ENCODE assay signal across 8 cellular contexts in genomic region chr6:133241901-133242760, GRCh38. TPM values are rescaled to one million over a fixed set of nuclear protein-coding genes. Genes with fewer than 3 reads are reported as not detected.
A peak's percentile ranks its signal among the peaks of the same experiment; 100 is the strongest.
DNase-seq lines count a peak whose midpoint lies in the region; ATAC-seq and TF ChIP-seq lines count a peak whose summit lies in the region.

No MANE protein-coding gene starts in this region.

- peak; percentile 46 for DNase-seq in DMS 273 treated with DMSO at 0.1 percent for 48 hours (lab: John Stamatoyannopoulos, UW)
- peak; percentile 57 for DNase-seq in NCI-H748 (lab: John Stamatoyannopoulos, UW; ENCODE audit: unreplicated experiment)
- DNase-seq in fibroblast of villous mesenchyme (ENCODE audit: low read depth), result peak; percentile 9
- DNase-seq in ovary, result peak in 2 of 5 donors; percentile 15 to 35
- no peak for DNase-seq in superior temporal gyrus (ENCODE audit: extremely low spot score)

- no peak overlapping the region for H3K27ac ChIP-seq in ovary

- ATAC-seq in GM18511 (IDR thresholded peaks at IDR 0.05; ENCODE audit: unreplicated experiment) (no peak), HG02884 (IDR thresholded peaks at IDR 0.05; ENCODE audit: unreplicated experiment) (no peak), esophagus mucosa (no peak)

- intact Hi-C loops in ovary (cut with DNase I), result no loop called here

- H3K36me3 ChIP-seq in ovary, result no peaks in the 10 kb centered on the region

- no peak for TF ChIP-seq EP300 in ovary (IDR thresholded peaks at IDR 0.05)

- no peaks in the 10 kb centered on the region for H3K9me3 ChIP-seq in ovary

- TF ChIP-seq POLR2A in ovary (IDR thresholded peaks at IDR 0.05), result no peak

- H3K27me3 ChIP-seq in ovary, result no peaks in the 10 kb centered on the region

- TF ChIP-seq CTCF in fibroblast of villous mesenchyme (IDR thresholded peaks at IDR 0.05; ENCODE audit: insufficient read depth, low read depth, low read length) (no peak), ovary (IDR thresholded peaks at IDR 0.05) (no peak)

- H3K4me3 ChIP-seq in fibroblast of villous mesenchyme (ENCODE audit: low read depth, low read length) (peak overlapping the region; percentile 13), ovary (peak overlapping the region; percentile 25)

- H3K4me1 ChIP-seq in ovary (ENCODE audit: insufficient read depth), result peaks cover 8% of the 10 kb centered on the region

- WGBS in ovary, 3 donors, result 1 to 2% (median 2%) methylated on average over 44 to 61 of the region's 61 CpGs

RNA-seq across cellular contexts. Expression of gene EYA4, which starts 1.0 kb away (rescaled TPM):
- under 0.01 TPM in 2 replicates for total RNA-seq in fibroblast of villous mesenchyme
- 10 to 100 TPM in 1 of 7 donors, 1 to 10 TPM in 4, under 1 TPM in 2; 0.12 to 17.8 (median 2.0) TPM for total RNA-seq in ovary
- 1 to 10 TPM in 1 of 2 donors, under 1 TPM in 1; 0.08 to 2.5 TPM for polyA plus RNA-seq in ovary
- 0.20 TPM for total RNA-seq in esophagus mucosa
